In the genomic region with DNA sequence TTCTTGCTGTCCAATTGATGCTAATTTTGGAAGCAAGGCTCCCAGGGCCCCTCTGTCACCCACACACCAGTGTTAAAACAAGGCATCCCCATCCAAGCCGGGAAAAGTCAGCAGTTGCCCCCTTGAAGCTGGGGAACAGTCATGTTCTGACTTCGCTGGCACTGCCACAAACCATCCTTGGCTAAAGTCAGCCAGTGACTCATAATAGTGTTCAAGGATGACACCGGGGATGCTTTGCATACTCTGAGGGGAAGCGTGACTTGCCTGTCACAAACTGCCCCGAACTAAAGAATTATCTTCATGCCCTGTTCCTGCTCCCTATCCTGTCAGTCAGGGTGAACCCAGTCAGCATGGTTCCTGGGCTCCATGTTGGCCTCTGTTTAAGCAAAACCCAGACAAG, we compare ENCODE assay signal across 10 cellular contexts. TPM values are rescaled to one million over a fixed set of nuclear protein-coding genes. Genes with fewer than 3 reads are reported as not detected.
DNase-seq lines count a peak whose midpoint lies in the region; ATAC-seq and TF ChIP-seq lines count a peak whose summit lies in the region.
"Had no signal": no experiment of that assay in that cellular context is flagged by ENCODE, and none has a peak within 500 bp of the region (broad histone marks: within the 10 kb centered on the region; RNA-seq: fewer than 3 reads in every experiment).

No MANE protein-coding gene starts in this region.

- H3K4me1 Mint-ChIP-seq in CD8-positive, alpha-beta T cell (ENCODE audit: low read depth), result peaks cover 10% of the 10 kb centered on the region

- H3K4me1 ChIP-seq in CD8-positive, alpha-beta T cell (ENCODE audit: insufficient read depth, low read length), result no peaks in the 10 kb centered on the region

- no peak overlapping the region for H3K4me3 ChIP-seq in HL-60 (replicated peaks; ENCODE audit: insufficient read depth, low read length)
- H3K4me3 ChIP-seq in CD8-positive, alpha-beta T cell (ENCODE audit: low read depth, low read length), result no peak overlapping the region
- H3K4me3 ChIP-seq: vagina had no signal

- H3K27ac ChIP-seq in HL-60 (replicated peaks), result peak overlapping the region; percentile 43
- no peak overlapping the region for H3K27ac ChIP-seq in CD8-positive, alpha-beta T cell (ENCODE audit: low read depth, low read length)
- H3K27ac ChIP-seq: vagina had no signal

- no peak overlapping the region for H3K4me3 Mint-ChIP-seq in CD8-positive, alpha-beta T cell

- H3K27ac Mint-ChIP-seq in CD8-positive, alpha-beta T cell, result no peak overlapping the region
- H3K27ac Mint-ChIP-seq: IgD-negative memory B cell had no signal

- H3K27me3 ChIP-seq in HL-60 (ENCODE audit: insufficient read depth, poor library complexity, severe bottlenecking), result no peaks in the 10 kb centered on the region
- H3K27me3 ChIP-seq in CD8-positive, alpha-beta T cell (ENCODE audit: insufficient read depth, low read length), result no peaks in the 10 kb centered on the region
- H3K27me3 ChIP-seq: vagina had no signal

- intact Hi-C loops in posterior vena cava (cut with DNase I), result no loop called here
- intact Hi-C loops in CD8-positive, alpha-beta T cell (cut with DNase I, micrococcal nuclease), result no loop called here

- no peak for TF ChIP-seq POLR2A in GM18505 (IDR thresholded peaks at IDR 0.05; ENCODE audit: borderline replicate concordance, extremely low read depth, insufficient read depth, insufficient read length)

- H3K27me3 Mint-ChIP-seq in CD8-positive, alpha-beta T cell (ENCODE audit: low read depth), result no peaks in the 10 kb centered on the region
- H3K27me3 Mint-ChIP-seq: IgD-negative memory B cell had no signal

- DNase-seq in HL-60 (ENCODE audit: low read depth in 1 of 2, low spot score in 1 of 2) (peak; percentile 39 to 58), kidney glomerular epithelial cell (lab: John Stamatoyannopoulos, UW) (peak; percentile 15), posterior vena cava (ENCODE audit: low spot score) (no peak), HEK293T (ENCODE audit: extremely low spot score) (no peak), NCI-H1436 treated with DMSO at 0.1 percent for 48 hours (lab: John Stamatoyannopoulos, UW) (no peak)
- no peak for DNase-seq in CD8-positive, alpha-beta T cell

- no peaks in the 10 kb centered on the region for H3K9me3 ChIP-seq in CD8-positive, alpha-beta T cell (ENCODE audit: low read length)
- H3K9me3 ChIP-seq: vagina had no signal

- H3K9me3 Mint-ChIP-seq in CD8-positive, alpha-beta T cell, result no peaks in the 10 kb centered on the region
- H3K9me3 Mint-ChIP-seq: IgD-negative memory B cell had no signal

- no peaks in the 10 kb centered on the region for H3K36me3 ChIP-seq in CD8-positive, alpha-beta T cell (ENCODE audit: insufficient read depth, low read length)
- H3K36me3 ChIP-seq: vagina had no signal

- no peak for TF ChIP-seq CTCF in HL-60 (IDR thresholded peaks at IDR 0.05; ENCODE audit: insufficient read depth, low read length)
- TF ChIP-seq CTCF in CD8-positive, alpha-beta T cell (IDR thresholded peaks at IDR 0.05), result no peak

- no peaks in the 10 kb centered on the region for H3K36me3 Mint-ChIP-seq in CD8-positive, alpha-beta T cell
- H3K36me3 Mint-ChIP-seq: IgD-negative memory B cell had no signal

- POLR2A ChIA-PET in HEK293T (lab: Yijun Ruan, JAX), result no interaction called here
- POLR2A ChIA-PET in CD8-positive, alpha-beta T cell (lab: Charles Lee), result no interaction called here

- CTCF ChIA-PET in HEK293T (lab: Yijun Ruan, JAX), result no interaction called here
- CTCF ChIA-PET in CD8-positive, alpha-beta T cell (lab: Charles Lee), result no interaction called here

- peak; percentile 96 for ATAC-seq in GM18505 (IDR thresholded peaks at IDR 0.05; ENCODE audit: unreplicated experiment)
- peak; percentile 94 for ATAC-seq in GM21717 (IDR thresholded peaks at IDR 0.05; ENCODE audit: unreplicated experiment)
- no peak for ATAC-seq in CD8-positive, alpha-beta T cell

TF ChIP-seq in HEK293T, 16 proteins besides CTCF, POLR2A, EP300 and RAD21:
- TF ChIP-seq NFRKB (IDR thresholded peaks at IDR 0.05) (no peak), ZNF384 (IDR thresholded peaks at IDR 0.05) (no peak), FOXA1 (IDR thresholded peaks at IDR 0.05) (no peak), ELF4 (IDR thresholded peaks at IDR 0.05) (no peak), FOXM1 (IDR thresholded peaks at IDR 0.05; ENCODE audit: borderline replicate concordance) (no peak), HDGF (IDR thresholded peaks at IDR 0.05; ENCODE audit: borderline replicate concordance) (no peak), BHLHE40 (IDR thresholded peaks at IDR 0.05; ENCODE audit: borderline replicate concordance) (no peak), SP1 (IDR thresholded peaks at IDR 0.05) (no peak), ARNT (IDR thresholded peaks at IDR 0.05) (no peak), SUZ12 (IDR thresholded peaks at IDR 0.05) (no peak), TARDBP (IDR thresholded peaks at IDR 0.05) (no peak), LEF1 (IDR thresholded peaks at IDR 0.05; ENCODE audit: borderline replicate concordance) (no peak), FOXK2 (IDR thresholded peaks at IDR 0.05) (no peak), CTBP1 (IDR thresholded peaks at IDR 0.05; ENCODE audit: borderline replicate concordance) (no peak)
- TF ChIP-seq, protein P1, sequence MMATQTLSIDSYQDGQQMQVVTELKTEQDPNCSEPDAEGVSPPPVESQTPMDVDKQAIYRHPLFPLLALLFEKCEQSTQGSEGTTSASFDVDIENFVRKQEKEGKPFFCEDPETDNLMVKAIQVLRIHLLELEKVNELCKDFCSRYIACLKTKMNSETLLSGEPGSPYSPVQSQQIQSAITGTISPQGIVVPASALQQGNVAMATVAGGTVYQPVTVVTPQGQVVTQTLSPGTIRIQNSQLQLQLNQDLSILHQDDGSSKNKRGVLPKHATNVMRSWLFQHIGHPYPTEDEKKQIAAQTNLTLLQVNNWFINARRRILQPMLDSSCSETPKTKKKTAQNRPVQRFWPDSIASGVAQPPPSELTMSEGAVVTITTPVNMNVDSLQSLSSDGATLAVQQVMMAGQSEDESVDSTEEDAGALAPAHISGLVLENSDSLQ (IDR thresholded peaks at IDR 0.05), result no peak
TF ChIP-seq in HEK293T: peak in this region for 0.

RNA-seq across cellular contexts. Expression of gene TGFA, which starts 37.0 kb away (rescaled TPM):
- 1 to 10 TPM in 1 of 2 donors, under 1 TPM in 1; 0.71 to 1.4 TPM for total RNA-seq in posterior vena cava
- 1 to 10 TPM in 1 of 2 experiments, under 1 TPM in 1; 0.58 to 1.0 TPM for total RNA-seq in CD8-positive, alpha-beta T cell

Comparison
In these comparisons a context has a peak if more than half of its experiments do, and no peak if none do; other contexts are left out.
1. DNase-seq: peak in HL-60 (2 of 2) and kidney glomerular epithelial cell (single experiment); none in posterior vena cava (single experiment), HEK293T (single experiment), CD8-positive, alpha-beta T cell (0 of 7) and NCI-H1436 treated with DMSO at 0.1 percent for 48 hours (single experiment).